In genomic region chr16:15631730-15632409, GRCh38 we compare ENCODE assay signal across 15 cellular contexts. TPM values are rescaled to one million over a fixed set of nuclear protein-coding genes. Genes with fewer than 3 reads are reported as not detected.
"Had no signal": no experiment of that assay in that cellular context is flagged by ENCODE, and none has a peak within 500 bp of the region (broad histone marks: within the 10 kb centered on the region; RNA-seq: fewer than 3 reads in every experiment).

No MANE protein-coding gene starts in this region.

- H3K27ac Mint-ChIP-seq: activated CD4-positive, alpha-beta T cell treated with anti-CD3 and anti-CD28 coated beads, Interleukin-2, amount 10 ng/mL, durations not matched to agents 7 days and 5 days; brain had no signal

- H3K27ac ChIP-seq: gastrocnemius medialis, left lung, upper lobe of left lung had no signal

- H3K9me3 ChIP-seq: gastrocnemius medialis, left lung, spleen, upper lobe of left lung had no signal

- ATAC-seq: gastrocnemius medialis, left lung, sciatic nerve had no signal

- H3K27me3 ChIP-seq: gastrocnemius medialis, left lung, spleen, upper lobe of left lung had no signal

- DNase-seq: activated CD4-positive, alpha-beta T cell treated with anti-CD3 and anti-CD28 coated beads, Interleukin-2, amount 10 ng/mL, durations not matched to agents 7 days and 5 days; activated naive CD4-positive, alpha-beta T cell; amygdala; effector memory CD4-positive, alpha-beta T cell; gastrocnemius medialis; left lung; spleen; stimulated activated CD4-positive, alpha-beta T cell treated with anti-CD3 and anti-CD28 coated beads, Interleukin-1b, Interleukin-23, amount 100 ng/mL, for 48 hours; stimulated activated naive CD4-positive, alpha-beta T cell treated with Interleukin-2 at 50 U/mL for 16 hours; upper lobe of left lung had no signal

- H3K4me3 Mint-ChIP-seq: activated CD4-positive, alpha-beta T cell treated with anti-CD3 and anti-CD28 coated beads, Interleukin-2, amount 10 ng/mL, durations not matched to agents 7 days and 5 days; brain; central memory CD8-positive, alpha-beta T cell had no signal

- H3K27me3 Mint-ChIP-seq: activated CD4-positive, alpha-beta T cell treated with anti-CD3 and anti-CD28 coated beads, Interleukin-2, amount 10 ng/mL, durations not matched to agents 7 days and 5 days; brain; central memory CD8-positive, alpha-beta T cell had no signal

- FAIRE-seq: keratinocyte had no signal

- H3K4me1 Mint-ChIP-seq: brain had no signal

- H3K4me3 ChIP-seq: gastrocnemius medialis, left lung, spleen, upper lobe of left lung had no signal

- H3K9me3 Mint-ChIP-seq: activated CD4-positive, alpha-beta T cell treated with anti-CD3 and anti-CD28 coated beads, Interleukin-2, amount 10 ng/mL, durations not matched to agents 7 days and 5 days; brain; central memory CD8-positive, alpha-beta T cell had no signal

- H3K4me1 ChIP-seq: gastrocnemius medialis had no signal

RNA-seq across cellular contexts. Expression of gene NDE1, which starts 18.2 kb away (rescaled TPM):
- polyA plus RNA-seq: neural cell had no signal
